Comparison of ENCODE assay signal across 8 cellular contexts in genomic region chr1:204941415-204942338, GRCh38.
DNase-seq lines count a peak whose midpoint lies in the region; ATAC-seq and TF ChIP-seq lines count a peak whose summit lies in the region.

No MANE protein-coding gene starts in this region.

- intact Hi-C loops in activated B cell treated with CpG ODN at 0.5 μM for 24 hours (cut with micrococcal nuclease) = loop anchor here (1.0 to 5.0 kb wide), 3 partner anchors 22 to 134 kb away; no protein-coding TSS in a partner anchor

- in situ Hi-C loops in GM13976 (cut with MboI; ENCODE audit: low sequenced_read_pairs, unreplicated experiment) = no loop called here

- no peaks in the 10 kb centered on the region for H3K9me3 ChIP-seq in endodermal cell (ENCODE audit: control insufficient read depth, low read length)

- peak overlapping the region; percentile 16 for H3K27ac ChIP-seq in endodermal cell (ENCODE audit: low read depth, low read length)

- H3K4me3 ChIP-seq in endodermal cell (ENCODE audit: low read length) = no peak overlapping the region

- no peak overlapping the region for H3K9ac ChIP-seq in endodermal cell (ENCODE audit: extremely low read depth, low read length, poor library complexity, severe bottlenecking)

- CTCF ChIA-PET in activated B cell treated with CpG ODN at 0.5 μM for 24 hours (lab: Charles Lee) = interaction anchor here (0.8 to 1.4 kb wide), 2 partner anchors 120 to 135 kb away, joined by 3 to 5 read pairs; no protein-coding TSS in a partner anchor

- ATAC-seq in activated B cell treated with CpG ODN at 0.5 μM for 24 hours (ENCODE audit: low read depth) (peak; percentile 54), memory B cell (ENCODE audit: low read depth) (peak; percentile 57)
- no peak for ATAC-seq in stimulated activated naive CD8-positive, alpha-beta T cell treated with anti-CD3 and anti-CD28 coated beads, Interleukin-15, Interleukin-2, amounts not matched to agents 100 U/mL and 50 U/mL, for 24 hours

- H3K27me3 Mint-ChIP-seq in activated B cell treated with CpG ODN at 0.5 μM for 24 hours (peaks cover 5% of the 10 kb centered on the region), endodermal cell (ENCODE audit: insufficient read depth) (no peaks in the 10 kb centered on the region), memory B cell (peaks cover 10% of the 10 kb centered on the region)

- whole genome bisulfite sequencing in endodermal cell (ENCODE audit: insufficient coverage in 1 of 2, insufficient read length in 1 of 2), 2 experiments = 40 to 55% methylated on average over 10 to 15 of the region's 15 CpGs

- H3K4me1 ChIP-seq in endodermal cell (ENCODE audit: control insufficient read depth, insufficient read depth, low read length) = no peaks in the 10 kb centered on the region

- POLR2A ChIA-PET in activated B cell treated with CpG ODN at 0.5 μM for 24 hours (lab: Charles Lee) = no interaction called here

- H3K27ac Mint-ChIP-seq in activated B cell treated with CpG ODN at 0.5 μM for 24 hours = no peak overlapping the region
- no peak overlapping the region for H3K27ac Mint-ChIP-seq in endodermal cell
- H3K27ac Mint-ChIP-seq in memory B cell = no peak overlapping the region

- no peaks in the 10 kb centered on the region for H3K4me1 Mint-ChIP-seq in activated B cell treated with CpG ODN at 0.5 μM for 24 hours
- H3K4me1 Mint-ChIP-seq in endodermal cell = peaks cover 6% of the 10 kb centered on the region
- H3K4me1 Mint-ChIP-seq in memory B cell = peaks cover 2% of the 10 kb centered on the region

- H3K9me3 Mint-ChIP-seq in activated B cell treated with CpG ODN at 0.5 μM for 24 hours (no peaks in the 10 kb centered on the region), endodermal cell (no peaks in the 10 kb centered on the region), memory B cell (peaks cover 3% of the 10 kb centered on the region)

- peaks cover 12% of the 10 kb centered on the region for H3K36me3 ChIP-seq in endodermal cell (ENCODE audit: control insufficient read depth, insufficient read depth, low read length)

- H3K36me3 Mint-ChIP-seq in activated B cell treated with CpG ODN at 0.5 μM for 24 hours (ENCODE audit: low read depth) (no peaks in the 10 kb centered on the region), endodermal cell (ENCODE audit: low read depth) (peaks cover 14% of the 10 kb centered on the region), memory B cell (no peaks in the 10 kb centered on the region)

- DNase-seq in AG08395 (ENCODE audit: low spot score) (peak; percentile 88), GM13976 (ENCODE audit: low spot score) (peak; percentile 72), NCI-H2081 treated with DMSO at 0.1 percent for 48 hours (lab: John Stamatoyannopoulos, UW) (peak; percentile 44), activated B cell treated with CpG ODN at 0.5 μM for 24 hours (peak; percentile 35), endodermal cell (peak; percentile 92), memory B cell (ENCODE audit: low spot score in 2 of 2) (peak; percentile 46 to 47), mesenteric fat pad (ENCODE audit: low spot score) (no peak)
- DNase-seq in stimulated activated naive CD8-positive, alpha-beta T cell treated with anti-CD3 and anti-CD28 coated beads, Interleukin-15, Interleukin-2, amounts not matched to agents 100 U/mL and 50 U/mL, for 24 hours = peak; percentile 68

- H3K4me3 Mint-ChIP-seq in activated B cell treated with CpG ODN at 0.5 μM for 24 hours (no peak overlapping the region), endodermal cell (no peak overlapping the region), memory B cell (no peak overlapping the region)

- TF ChIP-seq CTCF in GM13976 (IDR thresholded peaks at IDR 0.05; ENCODE audit: borderline replicate concordance, control extremely low read depth, extremely low read depth, insufficient read depth, missing control alignments) (peak; percentile 62), activated B cell treated with CpG ODN at 0.5 μM for 24 hours (IDR thresholded peaks at IDR 0.05) (peak; percentile 41), endodermal cell (conservative IDR thresholded peaks at IDR 0.05) (peak; percentile 99)

- no peaks in the 10 kb centered on the region for H3K27me3 ChIP-seq in endodermal cell (ENCODE audit: control insufficient read depth, insufficient read depth, low read length, poor library complexity, severe bottlenecking)

Comparison
In these comparisons a context has a peak if more than half of its experiments do, and no peak if none do; other contexts are left out.
1. CTCF ChIP-seq: peak in every context shown above with its lines; median percentile 99 in endodermal cell; 62 in GM13976; 41 in activated B cell treated with CpG ODN at 0.5 μM for 24 hours.